18 cellular contexts compared by ENCODE assay signal in genomic region chr18:12599543-12599942, GRCh38. TPM values are rescaled to one million over a fixed set of nuclear protein-coding genes. Genes with fewer than 3 reads are reported as not detected.
DNase-seq lines count a peak whose midpoint lies in the region; ATAC-seq, FAIRE-seq and TF ChIP-seq lines count a peak whose summit lies in the region.
"Had no signal": no experiment of that assay in that cellular context is flagged by ENCODE, and none has a peak within 500 bp of the region (broad histone marks: within the 10 kb centered on the region; RNA-seq: fewer than 3 reads in every experiment).

No MANE protein-coding gene starts in this region.

- H3K79me2 ChIP-seq in GM23248 (ENCODE audit: insufficient read depth) = peaks cover 75% of the 10 kb centered on the region

- ATAC-seq in GM19351 (IDR thresholded peaks at IDR 0.05; ENCODE audit: unreplicated experiment) (no peak), HG03571 (IDR thresholded peaks at IDR 0.05; ENCODE audit: unreplicated experiment) (no peak), T-cell (replicated peaks in 1 of 4) (no peak)
- ATAC-seq: mucosa of descending colon had no signal

- TF ChIP-seq CTCF in bronchial epithelial cell (IDR thresholded peaks at IDR 0.05; ENCODE audit: insufficient read depth, low read length, severe bottlenecking) = no peak
- TF ChIP-seq CTCF in prostate gland (IDR thresholded peaks at IDR 0.05) = no peak

- peak; percentile 92 for FAIRE-seq in bronchial epithelial cell (lab: Jason Lieb, UNC)
- FAIRE-seq: GM12891, islet of Langerhans had no signal

- no peaks in the 10 kb centered on the region for H3K9me3 Mint-ChIP-seq in T-cell
- H3K9me3 Mint-ChIP-seq: activated T-helper 2 cell treated with anti-CD3 and anti-CD28 coated beads, Interferon-gamma antibody, Interleukin-2, Interleukin-4, amounts not matched to agents 10 μg/mL and 5 μg/mL and 100 μg/mL, durations not matched to agents 14 hours and 24 hours and 36 hours had no signal

- peaks cover 14 to 25% (median 15%) of the 10 kb centered on the region in 3 donors for H3K4me1 Mint-ChIP-seq in T-cell

- CTCF ChIA-PET in T-cell (lab: Charles Lee) = no interaction called here

- H3K4me1 ChIP-seq in GM23248 (ENCODE audit: insufficient read depth) (peaks cover 47% of the 10 kb centered on the region), prostate gland (replicated peaks) (no peaks in the 10 kb centered on the region)
- H3K4me1 ChIP-seq: colonic mucosa had no signal

- peak; percentile 13 for DNase-seq in GM23248
- peak; percentile 94 for DNase-seq in NCI-H2196 treated with DMSO at 0.1 percent for 48 hours (lab: John Stamatoyannopoulos, UW; ENCODE audit: unreplicated experiment)
- DNase-seq in bronchial epithelial cell (ENCODE audit: low read depth) = peak; percentile 87
- peak; percentile 44 for DNase-seq in prostate gland (ENCODE audit: low spot score)
- DNase-seq in NCI-H524 (lab: John Stamatoyannopoulos, UW) = no peak
- no peak for DNase-seq in T-cell
- DNase-seq: colonic mucosa, head of caudate nucleus, KG1, mucosa of descending colon, NCI-H1436, SK-N-SH, spleen had no signal

- H3K27me3 Mint-ChIP-seq in T-cell = no peaks in the 10 kb centered on the region

- POLR2A ChIA-PET in T-cell (lab: Charles Lee) = no interaction called here

- H3F3A ChIP-seq in GM23248 (ENCODE audit: insufficient read depth) = peaks cover 39% of the 10 kb centered on the region

- no peak for TF ChIP-seq POLR2A in prostate gland (IDR thresholded peaks at IDR 0.05)

- intact Hi-C loops in prostate gland (cut with DNase I) = no loop called here

- no peaks in the 10 kb centered on the region for H3K27me3 ChIP-seq in GM23248 (replicated peaks; ENCODE audit: insufficient read depth)
- H3K27me3 ChIP-seq in bronchial epithelial cell (ENCODE audit: control insufficient read depth, insufficient read depth, low read length) = no peaks in the 10 kb centered on the region
- H3K27me3 ChIP-seq in prostate gland (replicated peaks; ENCODE audit: insufficient read depth) = no peaks in the 10 kb centered on the region
- H3K27me3 ChIP-seq: colonic mucosa, spleen had no signal

- H3K9me3 ChIP-seq in GM23248 (ENCODE audit: low read depth) (no peaks in the 10 kb centered on the region), prostate gland (no peaks in the 10 kb centered on the region)
- H3K9me3 ChIP-seq: colonic mucosa, mucosa of descending colon, SK-N-SH, spleen had no signal

- in situ Hi-C loops in GM23248 (cut with MboI) = no loop called here

- H3K36me3 ChIP-seq in GM23248 (ENCODE audit: low read depth) = no peaks in the 10 kb centered on the region
- H3K36me3 ChIP-seq in bronchial epithelial cell (ENCODE audit: control insufficient read depth, insufficient read depth, low read length) = peaks cover 1% of the 10 kb centered on the region
- no peaks in the 10 kb centered on the region for H3K36me3 ChIP-seq in prostate gland
- H3K36me3 ChIP-seq: colonic mucosa, spleen had no signal

- no peaks in the 10 kb centered on the region for H3K9me2 ChIP-seq in GM23248 (ENCODE audit: insufficient read depth)
- H3K9me2 ChIP-seq: SK-N-SH had no signal

- no peak overlapping the region for H3K4me3 Mint-ChIP-seq in T-cell

- H3K4me2 ChIP-seq in GM23248 (ENCODE audit: unreplicated experiment) = peak overlapping the region; percentile 77

- no peaks in the 10 kb centered on the region for H4K20me1 ChIP-seq in GM23248 (ENCODE audit: insufficient read depth)

- no peak overlapping the region for H3K9ac ChIP-seq in GM23248

- peak overlapping the region; percentile 93 for H3K27ac ChIP-seq in GM23248
- no peak overlapping the region for H3K27ac ChIP-seq in prostate gland
- H3K27ac ChIP-seq: colonic mucosa, spleen had no signal

- no peak overlapping the region for H3K4me3 ChIP-seq in GM23248
- H3K4me3 ChIP-seq in bronchial epithelial cell (ENCODE audit: low read depth, low read length) = no peak overlapping the region
- H3K4me3 ChIP-seq in prostate gland = no peak overlapping the region
- H3K4me3 ChIP-seq: colonic mucosa, mucosa of descending colon, spleen had no signal

- H3K36me3 Mint-ChIP-seq in T-cell = no peaks in the 10 kb centered on the region

- H3K27ac Mint-ChIP-seq in T-cell = no peak overlapping the region
- H3K27ac Mint-ChIP-seq: activated T-helper 2 cell treated with anti-CD3 and anti-CD28 coated beads, Interferon-gamma antibody, Interleukin-2, Interleukin-4, amounts not matched to agents 10 μg/mL and 5 μg/mL and 100 μg/mL, durations not matched to agents 14 hours and 24 hours and 36 hours had no signal

- no peak overlapping the region for H2AFZ ChIP-seq in GM23248

RNA-seq across cellular contexts. Expression of gene SPIRE1, which starts 58.4 kb away (rescaled TPM):
- 28.6 and 29.1 TPM in 2 replicates for total RNA-seq in GM23248 (2014; rRNA removed; shearing (Covaris generic))
- 10.7 and 12.8 TPM in 2 replicates for polyA plus RNA-seq in GM23248 (2016; fragmentation: Nextera tagmentation; extraction: Ambion mirVana)
- 125 and 141 TPM in 2 replicates for total RNA-seq in bronchial epithelial cell
- total RNA-seq in prostate gland = 10 to 100 TPM; 21.9 to 23.6 TPM
- total RNA-seq in T-cell = 1 to 10 TPM; 1.1 to 2.9 (median 1.4) TPM

Comparison
In these comparisons a context has a peak if more than half of its experiments do, and no peak if none do; other contexts are left out.
1. DNase-seq: peak in GM23248 (single experiment), NCI-H2196 treated with DMSO at 0.1 percent for 48 hours (single experiment), bronchial epithelial cell (single experiment) and prostate gland (single experiment); none in NCI-H524 (0 of 2) and T-cell (0 of 34).